Comparison of ENCODE assay signal across 10 cellular contexts in genomic region chr1:173479649-173480048, GRCh38. TPM values are rescaled to one million over a fixed set of nuclear protein-coding genes. Genes with fewer than 3 reads are reported as not detected.
DNase-seq lines count a peak whose midpoint lies in the region; ATAC-seq and TF ChIP-seq lines count a peak whose summit lies in the region.
"Had no signal": no experiment of that assay in that cellular context is flagged by ENCODE, and none has a peak within 500 bp of the region (broad histone marks: within the 10 kb centered on the region; RNA-seq: fewer than 3 reads in every experiment).

No MANE protein-coding gene starts in this region.

- DNase-seq in CD8-positive, alpha-beta memory T cell = no peak
- no peak for DNase-seq in endothelial cell (ENCODE audit: low spot score)
- DNase-seq in neural crest cell (ENCODE audit: low read depth, low spot score) = no peak
- DNase-seq in NCI-H2171 (lab: John Stamatoyannopoulos, UW) = no peak
- DNase-seq in T-helper 2 cell = no peak
- DNase-seq: NCI-H526 had no signal

- ATAC-seq in GM18858 (IDR thresholded peaks at IDR 0.05; ENCODE audit: unreplicated experiment) (no peak), GM21825 (IDR thresholded peaks at IDR 0.05; ENCODE audit: unreplicated experiment) (no peak)

- H3K9me3 ChIP-seq in CD8-positive, alpha-beta memory T cell (ENCODE audit: low read length) = no peaks in the 10 kb centered on the region
- H3K9me3 ChIP-seq in OCI-LY1 (ENCODE audit: low read length) = no peaks in the 10 kb centered on the region

- H3K27me3 ChIP-seq in CD8-positive, alpha-beta memory T cell (ENCODE audit: insufficient read depth, low read length, poor library complexity, severe bottlenecking) = no peaks in the 10 kb centered on the region
- H3K27me3 ChIP-seq in OCI-LY1 (ENCODE audit: insufficient read depth, low read length) = no peaks in the 10 kb centered on the region

- peaks cover 25% of the 10 kb centered on the region for H3K36me3 ChIP-seq in CD8-positive, alpha-beta memory T cell (ENCODE audit: insufficient read depth, low read length)
- H3K36me3 ChIP-seq in OCI-LY1 (ENCODE audit: insufficient read depth, low read length) = peaks cover 42% of the 10 kb centered on the region

- H3K9me2 ChIP-seq in OCI-LY1 (ENCODE audit: low read depth, low read length) = no peaks in the 10 kb centered on the region

- TF ChIP-seq CTCF in OCI-LY1 (IDR thresholded peaks at IDR 0.05; ENCODE audit: low read length) = no peak
- TF ChIP-seq CTCF in endothelial cell (IDR thresholded peaks at IDR 0.05; ENCODE audit: unreplicated experiment) = no peak
- TF ChIP-seq CTCF in neural crest cell (conservative IDR thresholded peaks at IDR 0.05) = no peak

- H3K4me1 Mint-ChIP-seq in CD8-positive, alpha-beta memory T cell = peaks cover 44 to 65% (median 61%) of the 10 kb centered on the region in 3 donors
- H3K4me1 Mint-ChIP-seq in endothelial cell (ENCODE audit: unreplicated experiment) (peaks cover 18% of the 10 kb centered on the region), neural crest cell (peaks cover 36% of the 10 kb centered on the region)

- POLR2A ChIA-PET in CD8-positive, alpha-beta memory T cell (lab: Charles Lee) = no interaction called here

- H3K79me2 ChIP-seq in OCI-LY1 (ENCODE audit: insufficient read depth, low read length) = peaks cover 11% of the 10 kb centered on the region

- CTCF ChIA-PET in CD8-positive, alpha-beta memory T cell (lab: Charles Lee) = no interaction called here

- no peak overlapping the region for H3K9ac ChIP-seq in OCI-LY1 (ENCODE audit: low read length)

- H3K4me3 Mint-ChIP-seq in CD8-positive, alpha-beta memory T cell = peak overlapping the region in 1 of 7 donors; percentile 97
- H3K4me3 Mint-ChIP-seq in endothelial cell (ENCODE audit: unreplicated experiment) (peak overlapping the region; percentile 43), neural crest cell (peak overlapping the region; percentile 74)

- H2AFZ ChIP-seq in OCI-LY1 (ENCODE audit: low read length) = no peak overlapping the region

- H3K4me1 ChIP-seq in CD8-positive, alpha-beta memory T cell (ENCODE audit: insufficient read depth, low read length) = peaks cover 34% of the 10 kb centered on the region
- H3K4me1 ChIP-seq in OCI-LY1 (ENCODE audit: insufficient read depth, low read length, severe bottlenecking) = peaks cover 42% of the 10 kb centered on the region

- peak overlapping the region in 3 of 8 donors; percentile 17 to 94 (median 64) for H3K27ac Mint-ChIP-seq in CD8-positive, alpha-beta memory T cell
- H3K27ac Mint-ChIP-seq in endothelial cell (ENCODE audit: unreplicated experiment) (peak overlapping the region; percentile 67), neural crest cell (ENCODE audit: unreplicated experiment) (no peak overlapping the region)

- no peaks in the 10 kb centered on the region for H3F3A ChIP-seq in OCI-LY1 (ENCODE audit: insufficient read depth, low read length)

- no peak overlapping the region for H3K4me3 ChIP-seq in CD8-positive, alpha-beta memory T cell (ENCODE audit: low read length)
- no peak overlapping the region for H3K4me3 ChIP-seq in OCI-LY1 (ENCODE audit: low read depth, low read length, poor library complexity, severe bottlenecking)

- H4K20me1 ChIP-seq in OCI-LY1 (ENCODE audit: insufficient read depth, low read length) = no peaks in the 10 kb centered on the region

- H3K9me3 Mint-ChIP-seq in CD8-positive, alpha-beta memory T cell = no peaks in the 10 kb centered on the region
- H3K9me3 Mint-ChIP-seq in endothelial cell (ENCODE audit: unreplicated experiment) = no peaks in the 10 kb centered on the region
- no peaks in the 10 kb centered on the region for H3K9me3 Mint-ChIP-seq in neural crest cell

- peak overlapping the region; percentile 99 for H3K4me2 ChIP-seq in OCI-LY1 (ENCODE audit: low read length)

- H3K27ac ChIP-seq in CD8-positive, alpha-beta memory T cell (ENCODE audit: low read depth, low read length) = peak overlapping the region; percentile 92
- H3K27ac ChIP-seq in OCI-LY1 (ENCODE audit: low read depth, low read length, poor library complexity, severe bottlenecking) = no peak overlapping the region
- H3K27ac ChIP-seq: HL-60 had no signal

- H3K27me3 Mint-ChIP-seq in CD8-positive, alpha-beta memory T cell = no peaks in the 10 kb centered on the region
- H3K27me3 Mint-ChIP-seq in endothelial cell (ENCODE audit: unreplicated experiment) (peaks cover 2% of the 10 kb centered on the region), neural crest cell (ENCODE audit: low read depth) (no peaks in the 10 kb centered on the region)

- peaks cover 5 to 55% (median 17%) of the 10 kb centered on the region in 3 donors for H3K36me3 Mint-ChIP-seq in CD8-positive, alpha-beta memory T cell
- H3K36me3 Mint-ChIP-seq in endothelial cell (ENCODE audit: low read depth, unreplicated experiment) (peaks cover 17% of the 10 kb centered on the region), neural crest cell (ENCODE audit: low read depth) (peaks cover 19% of the 10 kb centered on the region)

RNA-seq across cellular contexts. Expression of gene PRDX6, which starts 2.5 kb away (rescaled TPM):
- 100 to 1,000 TPM; 134 to 140 TPM for total RNA-seq in CD8-positive, alpha-beta memory T cell
- polyA plus RNA-seq in CD8-positive, alpha-beta memory T cell = 159 TPM
- 189 TPM for total RNA-seq in endothelial cell (ENCODE audit: unreplicated experiment)
- 230 and 234 TPM in 2 replicates for total RNA-seq in neural crest cell
